ENCODE assay signal across 17 cellular contexts in genomic region chr22:20652130-20652529, GRCh38.
DNase-seq lines count a peak whose midpoint lies in the region; ATAC-seq and TF ChIP-seq lines count a peak whose summit lies in the region.
"Had no signal": no experiment of that assay in that cellular context is flagged by ENCODE, and none has a peak within 500 bp of the region (broad histone marks: within the 10 kb centered on the region; RNA-seq: fewer than 3 reads in every experiment).

No MANE protein-coding gene starts in this region.

- H3K27me3 Mint-ChIP-seq in osteocyte (ENCODE audit: unreplicated experiment) (peaks cover 4% of the 10 kb centered on the region), WTC11 (ENCODE audit: low read depth) (peaks cover under 1% of the 10 kb centered on the region)

- CTCF ChIA-PET in WTC11 (lab: Charles Lee): interaction anchor here (0.7 kb wide), 1 partner anchor 171 kb away, joined by 3 read pairs; no protein-coding TSS in a partner anchor
- CTCF ChIA-PET in OCI-LY7 (lab: Charles Lee; ENCODE audit: unreplicated experiment): no interaction called here

- ATAC-seq in Right ventricle myocardium superior (ENCODE audit: poor library complexity) (no peak), lung (ENCODE audit: insufficient read depth, low FRiP score) (no peak), WTC11 (no peak)

- H3K9me3 ChIP-seq in right atrium auricular region (no peaks in the 10 kb centered on the region), lung (ENCODE audit: control insufficient read depth in 2 of 2, insufficient read depth in 1 of 2, low read length in 1 of 2) (no peaks in the 10 kb centered on the region), smooth muscle cell (replicated peaks; ENCODE audit: low read depth) (no peaks in the 10 kb centered on the region), OCI-LY7 (ENCODE audit: low read length) (no peaks in the 10 kb centered on the region)
- H3K9me3 ChIP-seq: HAP-1 had no signal

- H2AFZ ChIP-seq in smooth muscle cell (ENCODE audit: low read depth) (no peak overlapping the region), OCI-LY7 (ENCODE audit: low read length) (no peak overlapping the region)

- WGBS in lung, 2 donors: 91 to 98% methylated on average over 6 of the region's 6 CpGs
- WGBS in smooth muscle cell (ENCODE audit: low lambda C conversion rate): 97% methylated on average over 6 of the region's 6 CpGs

- no peak overlapping the region for H3K27ac ChIP-seq in right atrium auricular region
- H3K27ac ChIP-seq in lung (ENCODE audit: low read depth in 1 of 2, low read length in 1 of 2): no peak overlapping the region
- no peak overlapping the region for H3K27ac ChIP-seq in smooth muscle cell (ENCODE audit: low read depth)
- no peak overlapping the region for H3K27ac ChIP-seq in OCI-LY7 (ENCODE audit: low read depth, low read length, poor library complexity, severe bottlenecking)

- DNase-seq in right atrium auricular region (ENCODE audit: low spot score): peak; percentile 13
- DNase-seq in Right ventricle myocardium superior: no peak
- peak; percentile 6 for DNase-seq in lung (ENCODE audit: low spot score)
- peak; percentile 25 for DNase-seq in osteocyte (ENCODE audit: extremely low spot score, unreplicated experiment)
- no peak for DNase-seq in smooth muscle cell (lab: John Stamatoyannopoulos, UW; ENCODE audit: unreplicated experiment)
- DNase-seq in WTC11 (ENCODE audit: low spot score): no peak
- no peak for DNase-seq in OCI-LY7 (ENCODE audit: low spot score)
- DNase-seq: C1 segment of cervical spinal cord; Calu3; CD4-positive, alpha-beta memory T cell; COR-L47; DMS53; DMS79 treated with DMSO at 0.1 percent for 48 hours; GF-D8; GOT3 had no signal

- no peaks in the 10 kb centered on the region for H3K4me1 ChIP-seq in right atrium auricular region
- peaks cover 0 to 4% of the 10 kb centered on the region in 2 donors for H3K4me1 ChIP-seq in lung (ENCODE audit: control insufficient read depth in 2 of 2, insufficient read depth in 2 of 2, low read length in 2 of 2)
- no peaks in the 10 kb centered on the region for H3K4me1 ChIP-seq in smooth muscle cell (ENCODE audit: low read depth)
- no peaks in the 10 kb centered on the region for H3K4me1 ChIP-seq in OCI-LY7 (ENCODE audit: insufficient read depth, low read length, poor library complexity, severe bottlenecking)
- H3K4me1 ChIP-seq: HAP-1 had no signal

- BruUV-seq in OCI-LY7 (replicated peaks; lab: Mats Ljungman, UMichigan): no TSS peak

- H3K4me3 Mint-ChIP-seq in osteocyte (ENCODE audit: unreplicated experiment): no peak overlapping the region
- no peak overlapping the region for H3K4me3 Mint-ChIP-seq in WTC11
- H3K4me3 Mint-ChIP-seq: CD4-positive, alpha-beta memory T cell; HFFc6 had no signal

- H3K4me2 ChIP-seq in smooth muscle cell (no peak overlapping the region), OCI-LY7 (ENCODE audit: low read length) (no peak overlapping the region)

- H3K4me1 Mint-ChIP-seq in osteocyte (ENCODE audit: unreplicated experiment) (no peaks in the 10 kb centered on the region), WTC11 (no peaks in the 10 kb centered on the region)
- H3K4me1 Mint-ChIP-seq: CD4-positive, alpha-beta memory T cell had no signal

- no peaks in the 10 kb centered on the region for H3K9me3 Mint-ChIP-seq in osteocyte (ENCODE audit: unreplicated experiment)
- peaks cover 20% of the 10 kb centered on the region for H3K9me3 Mint-ChIP-seq in WTC11

- H3K9me2 ChIP-seq in OCI-LY7 (ENCODE audit: insufficient read depth, low read length): no peaks in the 10 kb centered on the region

- no peaks in the 10 kb centered on the region for H3K36me3 ChIP-seq in right atrium auricular region
- H3K36me3 ChIP-seq in lung (ENCODE audit: control insufficient read depth in 2 of 2, insufficient read depth in 2 of 2, low read length in 2 of 2): no peaks in the 10 kb centered on the region
- H3K36me3 ChIP-seq in smooth muscle cell (ENCODE audit: low read depth): no peaks in the 10 kb centered on the region
- no peaks in the 10 kb centered on the region for H3K36me3 ChIP-seq in OCI-LY7 (ENCODE audit: insufficient read depth, low read length)
- H3K36me3 ChIP-seq: HAP-1 had no signal

- H3F3A ChIP-seq in smooth muscle cell (ENCODE audit: low read depth): no peaks in the 10 kb centered on the region

- TF ChIP-seq CTCF in right atrium auricular region (IDR thresholded peaks at IDR 0.05) (no peak), lung (IDR thresholded peaks at IDR 0.05; ENCODE audit: control extremely low read depth, extremely low read depth) (no peak), osteocyte (IDR thresholded peaks at IDR 0.05) (no peak), smooth muscle cell (IDR thresholded peaks at IDR 0.05; ENCODE audit: borderline replicate concordance, insufficient read depth, poor library complexity, severe bottlenecking) (no peak), WTC11 (IDR thresholded peaks at IDR 0.05) (no peak), OCI-LY7 (conservative IDR thresholded peaks at IDR 0.05; ENCODE audit: low read length) (no peak)

- H3K79me2 ChIP-seq in smooth muscle cell (ENCODE audit: low read depth): no peaks in the 10 kb centered on the region
- H3K79me2 ChIP-seq in OCI-LY7 (ENCODE audit: insufficient read depth, low read depth, low read length): no peaks in the 10 kb centered on the region

- H3K36me3 Mint-ChIP-seq in osteocyte (ENCODE audit: unreplicated experiment) (no peaks in the 10 kb centered on the region), WTC11 (no peaks in the 10 kb centered on the region)
- H3K36me3 Mint-ChIP-seq: CD4-positive, alpha-beta memory T cell had no signal

- H3K27me3 ChIP-seq in right atrium auricular region (no peaks in the 10 kb centered on the region), lung (ENCODE audit: control insufficient read depth, insufficient read depth) (no peaks in the 10 kb centered on the region), smooth muscle cell (ENCODE audit: low read depth) (no peaks in the 10 kb centered on the region)

- H3K27ac Mint-ChIP-seq in osteocyte (ENCODE audit: unreplicated experiment) (no peak overlapping the region), WTC11 (no peak overlapping the region)
- H3K27ac Mint-ChIP-seq: CD4-positive, alpha-beta memory T cell; HFFc6 had no signal

- POLR2A ChIA-PET in WTC11 (lab: Charles Lee): no interaction called here
- POLR2A ChIA-PET in OCI-LY7 (lab: Charles Lee): interaction anchor here (0.7 to 0.9 kb wide), 2 partner anchors 17 to 29 kb away, joined by 3 to 10 read pairs; no protein-coding TSS in a partner anchor

- no peak overlapping the region for H3K9ac ChIP-seq in smooth muscle cell (ENCODE audit: low read depth)

- intact Hi-C loops in Right ventricle myocardium superior (cut with DNase I): no loop called here
- intact Hi-C loops in OCI-LY7 (cut with micrococcal nuclease; ENCODE audit: unreplicated experiment): no loop called here

- H3K4me3 ChIP-seq in right atrium auricular region (no peak overlapping the region), lung (no peak overlapping the region), smooth muscle cell (no peak overlapping the region), OCI-LY7 (ENCODE audit: low read depth, low read length, poor library complexity, severe bottlenecking) (no peak overlapping the region)
- H3K4me3 ChIP-seq: HAP-1 had no signal

- H4K20me1 ChIP-seq in smooth muscle cell (ENCODE audit: low read depth) (no peaks in the 10 kb centered on the region), OCI-LY7 (ENCODE audit: insufficient read depth, low read length) (no peaks in the 10 kb centered on the region)

TF ChIP-seq in WTC11, 78 proteins besides CTCF, POLR2A, EP300 and RAD21:
- TF ChIP-seq ZNF416 (CRISPR knock-in tag; IDR thresholded peaks at IDR 0.05): no peak
- no peak for TF ChIP-seq ZNF232 (CRISPR knock-in tag; IDR thresholded peaks at IDR 0.05)
- no peak for TF ChIP-seq ZNF317 (CRISPR knock-in tag; IDR thresholded peaks at IDR 0.05; ENCODE audit: borderline replicate concordance, low read depth)

Comparison
In these comparisons a context has a peak if more than half of its experiments do, and no peak if none do; other contexts are left out.
1. DNase-seq: peak in right atrium auricular region (single experiment), lung (single experiment) and osteocyte (single experiment); none in Right ventricle myocardium superior (single experiment), smooth muscle cell (single experiment), WTC11 (single experiment) and OCI-LY7 (single experiment).